In genomic region chr4:112190684-112191083, GRCh38 we compare ENCODE assay signal across 22 cellular contexts. TPM values are rescaled to one million over a fixed set of nuclear protein-coding genes. Genes with fewer than 3 reads are reported as not detected.
"Had no signal": no experiment of that assay in that cellular context is flagged by ENCODE, and none has a peak within 500 bp of the region (broad histone marks: within the 10 kb centered on the region; RNA-seq: fewer than 3 reads in every experiment).

No MANE protein-coding gene starts in this region.

- H3K4me3 Mint-ChIP-seq: IgD-negative memory B cell had no signal

- ATAC-seq: HepG2, K562 had no signal

- H3K36me3 ChIP-seq: SJCRH30 had no signal

- H3K27ac ChIP-seq: KMS-11, SJCRH30 had no signal

- H3K4me1 Mint-ChIP-seq: IgD-negative memory B cell had no signal

- H3K4me3 ChIP-seq: K562, SJCRH30 had no signal

- H3K27ac Mint-ChIP-seq: IgD-negative memory B cell had no signal

- H3K36me3 Mint-ChIP-seq: IgD-negative memory B cell had no signal

- H3K27me3 Mint-ChIP-seq: IgD-negative memory B cell had no signal

- H3K9me3 Mint-ChIP-seq: IgD-negative memory B cell had no signal

- H3K9me3 ChIP-seq: SJCRH30 had no signal

- DNase-seq: Kasumi-1, MM.1S, NCI-H1105, NCI-H1417, NCI-H1436 treated with DMSO at 0.1 percent for 48 hours, NCI-H1694, NCI-H187 treated with DMSO at 0.1 percent for 48 hours, NCI-H2029 treated with DMSO at 0.1 percent for 48 hours, NCI-H2171 treated with DMSO at 0.1 percent for 48 hours, NCI-H345, NCI-H446 treated with DMSO at 0.1 percent for 48 hours, NCI-H510A treated with DMSO at 0.1 percent for 48 hours, NCI-H69, NCI-H774, RPMI8226, SHP77 treated with DMSO at 0.1 percent for 48 hours, SJCRH30 had no signal

- H3K27me3 ChIP-seq: SJCRH30 had no signal

RNA-seq across cellular contexts. Expression of gene FAM241A, which starts 45.4 kb away (rescaled TPM):
- total RNA-seq: M059J had no signal
